ENCODE assay signal across 10 cellular contexts in genomic region chr2:109715302-109715937, GRCh38.
DNase-seq lines count a peak whose midpoint lies in the region; ATAC-seq and TF ChIP-seq lines count a peak whose summit lies in the region.
"Had no signal": no experiment of that assay in that cellular context is flagged by ENCODE, and none has a peak within 500 bp of the region (broad histone marks: within the 10 kb centered on the region; RNA-seq: fewer than 3 reads in every experiment).

No MANE protein-coding gene starts in this region.

- POLR2A ChIA-PET in T-cell (lab: Charles Lee) = no interaction called here

- H3K27me3 Mint-ChIP-seq in T-cell = peaks cover 2 to 7% of the 10 kb centered on the region in 2 donors

- H3K9me3 Mint-ChIP-seq in T-cell = peaks cover 0 to 4% (median 4%) of the 10 kb centered on the region in 3 donors

- TF ChIP-seq RAD21 in Ishikawa (IDR thresholded peaks at IDR 0.05; ENCODE audit: low read depth) = peak; percentile 81

- H3K4me3 Mint-ChIP-seq in T-cell = no peak overlapping the region
- H3K4me3 Mint-ChIP-seq: naive B cell had no signal

- no peak for DNase-seq in AG09319 (ENCODE audit: extremely low read depth, low read depth)
- DNase-seq in dermis microvascular lymphatic vessel endothelial cell (ENCODE audit: low read depth in 2 of 2) = peak; percentile 51 to 60
- peak; percentile 12 for DNase-seq in mesenteric fat pad (ENCODE audit: low spot score)
- no peak for DNase-seq in retina
- no peak for DNase-seq in T-cell
- DNase-seq: DMS153, naive B cell had no signal

- TF ChIP-seq EP300 in Ishikawa (IDR thresholded peaks at IDR 0.05; ENCODE audit: borderline replicate concordance) = no peak

- CTCF ChIA-PET in T-cell (lab: Charles Lee) = no interaction called here

- TF ChIP-seq CTCF in AG09319 (IDR thresholded peaks at IDR 0.05; ENCODE audit: low read depth, low read length) = peak; percentile 29

- H3K36me3 Mint-ChIP-seq in T-cell = no peaks in the 10 kb centered on the region
- H3K36me3 Mint-ChIP-seq: naive B cell had no signal

- ATAC-seq in GM19351 (IDR thresholded peaks at IDR 0.05; ENCODE audit: unreplicated experiment) (no peak), HG03378 (IDR thresholded peaks at IDR 0.05; ENCODE audit: unreplicated experiment) (no peak), T-cell (replicated peaks in 1 of 4) (no peak)

- no peak overlapping the region for H3K27ac Mint-ChIP-seq in T-cell
- H3K27ac Mint-ChIP-seq: naive B cell had no signal

- no peaks in the 10 kb centered on the region for H3K4me1 Mint-ChIP-seq in T-cell
- H3K4me1 Mint-ChIP-seq: naive B cell had no signal

TF ChIP-seq in Ishikawa, 13 proteins besides CTCF, POLR2A, EP300 and RAD21:
- TF ChIP-seq TAF1 (IDR thresholded peaks at IDR 0.05; ENCODE audit: low read depth) (no peak), EGR1 (IDR thresholded peaks at IDR 0.05) (no peak)

Comparison
In these comparisons a context has a peak if more than half of its experiments do, and no peak if none do; other contexts are left out.
1. DNase-seq: peak in dermis microvascular lymphatic vessel endothelial cell (2 of 2) and mesenteric fat pad (single experiment); none in AG09319 (single experiment), retina (single experiment) and T-cell (0 of 34).